In genomic region chr4:186132577-186133277, GRCh38 we compare ENCODE assay signal across 1 cellular context.
TF ChIP-seq lines count a peak whose summit lies in the region.

No MANE protein-coding gene starts in this region.

TF ChIP-seq in HEK293, 187 proteins besides CTCF, POLR2A, EP300 and RAD21 (continued from another document):
- no peak for TF ChIP-seq ELK4 (IDR thresholded peaks at IDR 0.05; ENCODE audit: borderline replicate concordance, low read depth, low read length)
